ENCODE assay signal across 21 cellular contexts in the genomic region with DNA sequence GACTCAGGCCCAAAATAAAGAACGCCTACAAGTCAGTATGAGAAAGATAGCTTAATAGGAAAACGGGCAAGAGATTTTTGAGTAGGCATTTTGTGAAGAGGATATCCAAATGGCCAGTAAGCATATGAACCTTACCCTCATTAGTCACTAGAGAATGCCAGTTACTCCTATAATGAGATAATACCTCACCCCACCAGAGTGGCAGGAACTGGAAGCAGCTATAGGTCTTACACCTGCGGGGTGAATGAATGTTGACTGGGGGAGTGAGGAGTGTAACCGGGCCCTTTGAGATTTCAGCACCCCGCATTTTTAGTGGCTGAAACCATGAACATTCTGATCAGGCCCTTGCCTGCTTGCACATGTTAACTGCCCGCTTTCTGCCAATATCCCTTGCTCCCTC.
"Had no signal": no experiment of that assay in that cellular context is flagged by ENCODE, and none has a peak within 500 bp of the region (broad histone marks: within the 10 kb centered on the region; RNA-seq: fewer than 3 reads in every experiment).

No MANE protein-coding gene starts in this region.

- FAIRE-seq: colon, frontal cortex, islet of Langerhans, pancreas, small intestine had no signal

- H3K4me3 ChIP-seq: heart right ventricle, pancreas, suprapubic skin, thyroid gland, uterus had no signal

- H3K27me3 ChIP-seq: suprapubic skin, thyroid gland, uterus had no signal

- H3K27ac ChIP-seq: heart right ventricle, pancreas, suprapubic skin, thyroid gland, uterus had no signal

- H3K4me3 Mint-ChIP-seq: naive thymus-derived CD4-positive, alpha-beta T cell; type B pancreatic cell had no signal

- H3K27ac Mint-ChIP-seq: naive thymus-derived CD4-positive, alpha-beta T cell; progenitor cell of endocrine pancreas; type B pancreatic cell had no signal

- H3K9me3 ChIP-seq: pancreas, thyroid gland, uterus had no signal

- H3K4me1 ChIP-seq: pancreas, suprapubic skin, thyroid gland, uterus had no signal

- DNase-seq: dermis blood vessel endothelial cell; heart right ventricle; hypothalamus; kidney glomerular epithelial cell; mammary epithelial cell; naive thymus-derived CD4-positive, alpha-beta T cell; nucleus accumbens; pancreas; right cardiac atrium; small intestine; stimulated activated CD4-positive, alpha-beta T cell treated with anti-CD3 and anti-CD28 coated beads, Interleukin-12 subunit alpha, Interleukin-12 subunit beta, amount 100 ng/mL, for 4 hours; stimulated activated naive CD4-positive, alpha-beta T cell treated with Interleukin-2 at 50 U/mL for 16 hours; thyroid gland; uterus had no signal

- H3K36me3 ChIP-seq: heart right ventricle, pancreas, suprapubic skin, thyroid gland, uterus had no signal

- ATAC-seq: heart right ventricle; left lobe of liver; naive thymus-derived CD4-positive, alpha-beta T cell; pancreas; right cardiac atrium had no signal
